Comparison of ENCODE assay signal across 19 cellular contexts in the genomic region with DNA sequence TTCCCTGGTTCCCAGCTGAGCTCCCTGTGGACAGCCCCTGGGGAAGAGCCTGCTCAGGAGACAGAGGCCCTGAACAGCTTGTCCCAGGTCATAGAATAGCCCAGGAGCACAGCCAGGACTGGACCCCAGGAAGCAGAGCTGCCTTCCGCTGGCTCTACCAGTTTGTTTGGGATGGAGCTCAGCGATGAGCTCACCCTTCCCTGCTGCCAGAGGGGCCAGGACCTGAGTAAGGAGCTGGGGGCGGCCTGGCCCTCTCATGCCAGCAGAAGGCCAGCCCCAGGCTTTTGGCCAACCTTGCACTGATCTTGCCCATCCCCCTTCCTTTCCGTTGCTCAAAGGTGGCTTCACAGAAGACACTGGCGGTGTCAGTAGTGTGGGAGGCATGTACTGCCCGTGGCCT. TPM values are rescaled to one million over a fixed set of nuclear protein-coding genes. Genes with fewer than 3 reads are reported as not detected.
DNase-seq lines count a peak whose midpoint lies in the region; ATAC-seq and FAIRE-seq lines count a peak whose summit lies in the region.
"Had no signal": no experiment of that assay in that cellular context is flagged by ENCODE, and none has a peak within 500 bp of the region (broad histone marks: within the 10 kb centered on the region; RNA-seq: fewer than 3 reads in every experiment).

No MANE protein-coding gene starts in this region.

- H3K27me3 ChIP-seq in trophoblast cell (ENCODE audit: insufficient read depth, low read length): no peaks in the 10 kb centered on the region
- H3K27me3 ChIP-seq: heart right ventricle had no signal

- peak overlapping the region; percentile 34 for H3K14ac ChIP-seq in trophoblast cell (ENCODE audit: low read length)

- H3K36me3 ChIP-seq in trophoblast cell (ENCODE audit: control insufficient read depth in 1 of 2, insufficient read depth in 2 of 2, low read length in 2 of 2): no peaks in the 10 kb centered on the region

- peak overlapping the region; percentile 13 for H4K12ac ChIP-seq in trophoblast cell (ENCODE audit: low read depth, low read length)

- no peak overlapping the region for H3K9ac ChIP-seq in trophoblast cell (ENCODE audit: low read length)

- peak overlapping the region; percentile 98 for H2BK12ac ChIP-seq in trophoblast cell (ENCODE audit: low read length)

- no peak for DNase-seq in HTR-8/SVneo (ENCODE audit: insufficient read length, low spot score)
- peak; percentile 93 for DNase-seq in cerebellar cortex (ENCODE audit: low spot score)
- no peak for DNase-seq in trophoblast cell
- no peak for DNase-seq in DMS 273 (lab: John Stamatoyannopoulos, UW; ENCODE audit: unreplicated experiment)
- DNase-seq: activated CD4-positive, alpha-beta T cell treated with anti-CD3 and anti-CD28 coated beads for 1 hour; activated CD8-positive, alpha-beta memory T cell treated with anti-CD3 and anti-CD28 coated beads for 24 hours; activated naive CD4-positive, alpha-beta T cell treated with anti-CD3 and anti-CD28 coated beads, Interleukin-2, amount 50 U/mL, for 16 hours; activated T-cell treated with anti-CD3 and anti-CD28 coated beads, Interleukin-2, amount 50 U/mL, for 48 hours; COR-L47; heart right ventricle; NCI-H1417; NCI-H2107; NCI-H510A treated with DMSO at 0.1 percent for 48 hours; right cardiac atrium had no signal

- peak overlapping the region; percentile 84 for H3K18ac ChIP-seq in trophoblast cell (ENCODE audit: low read length)

- no peak overlapping the region for H3K4me3 ChIP-seq in trophoblast cell (ENCODE audit: low read depth, low read length)
- H3K4me3 ChIP-seq: coronary artery, heart right ventricle, lung had no signal

- H3K4ac ChIP-seq in trophoblast cell (ENCODE audit: low read depth, low read length): peak overlapping the region; percentile 68

- H3K4me2 ChIP-seq in trophoblast cell (ENCODE audit: low read length): no peak overlapping the region

- peak overlapping the region; percentile 74 for H2BK5ac ChIP-seq in trophoblast cell (ENCODE audit: low read depth, low read length, poor library complexity)

- H2AK5ac ChIP-seq in trophoblast cell (ENCODE audit: low read length): peak overlapping the region; percentile 92

- peaks cover 16% of the 10 kb centered on the region for H3K79me2 ChIP-seq in trophoblast cell (ENCODE audit: control insufficient read depth, insufficient read depth, low read length, poor library complexity)

- H2AFZ ChIP-seq in trophoblast cell (ENCODE audit: insufficient read depth, low read length, poor library complexity): no peak overlapping the region

- ATAC-seq in GM21423 (IDR thresholded peaks at IDR 0.05; ENCODE audit: unreplicated experiment): no peak
- ATAC-seq: heart right ventricle, right cardiac atrium had no signal

- H4K8ac ChIP-seq in trophoblast cell (ENCODE audit: low read depth, low read length): peak overlapping the region; percentile 85

- H3K9me3 ChIP-seq in trophoblast cell (ENCODE audit: insufficient read depth, low read depth, low read length): no peaks in the 10 kb centered on the region
- H3K9me3 ChIP-seq: heart right ventricle had no signal

- H3K23ac ChIP-seq in trophoblast cell (ENCODE audit: low read length): no peak overlapping the region

- peak; percentile 76 for FAIRE-seq in HTR-8/SVneo (lab: Jason Lieb, UNC)
- FAIRE-seq: endothelial cell of umbilical vein, keratinocyte had no signal

- H4K91ac ChIP-seq in trophoblast cell (ENCODE audit: low read depth, low read length): peak overlapping the region; percentile 98

- peaks cover 37 to 43% of the 10 kb centered on the region in 2 experiments for H3K4me1 ChIP-seq in trophoblast cell (ENCODE audit: control insufficient read depth in 1 of 2, insufficient read depth in 2 of 2, low read length in 2 of 2)

- H2BK120ac ChIP-seq in trophoblast cell (ENCODE audit: insufficient read depth, low read length, poor library complexity): peak overlapping the region; percentile 95

- no CpG with 5 or more reads among the region's 6 CpGs for WGBS in trophoblast cell (ENCODE audit: extremely low coverage, insufficient coverage, insufficient read length)

- H3K27ac ChIP-seq in trophoblast cell (ENCODE audit: low read depth, low read length): peak overlapping the region; percentile 62
- H3K27ac ChIP-seq: coronary artery, heart right ventricle had no signal

- H3K79me1 ChIP-seq in trophoblast cell (ENCODE audit: low read length): peaks cover 38% of the 10 kb centered on the region

RNA-seq across cellular contexts. Expression of a gene that starts 17.5 kb away (rescaled TPM):
- polyA plus RNA-seq in trophoblast cell (2013): 76.2 and 79.4 TPM in 2 replicates

RNA-seq across cellular contexts. Expression of a gene that starts 24.1 kb away (rescaled TPM):
- polyA plus RNA-seq in trophoblast cell (2013): 91.0 and 92.3 TPM in 2 replicates

RNA-seq across cellular contexts. Expression of a gene that starts 31.8 kb away (rescaled TPM):
- 0.01 TPM in 2 replicates for polyA plus RNA-seq in trophoblast cell (2013)
- polyA plus RNA-seq: endothelial cell of umbilical vein, lung, right cardiac atrium had no signal

RNA-seq across cellular contexts. Expression of a gene that starts 33.9 kb away (rescaled TPM):
- 1.1 and 1.2 TPM in 2 replicates for polyA plus RNA-seq in trophoblast cell (2013)
- polyA plus RNA-seq: keratinocyte had no signal
